ENCODE assay signal across 9 cellular contexts in the genomic region with DNA sequence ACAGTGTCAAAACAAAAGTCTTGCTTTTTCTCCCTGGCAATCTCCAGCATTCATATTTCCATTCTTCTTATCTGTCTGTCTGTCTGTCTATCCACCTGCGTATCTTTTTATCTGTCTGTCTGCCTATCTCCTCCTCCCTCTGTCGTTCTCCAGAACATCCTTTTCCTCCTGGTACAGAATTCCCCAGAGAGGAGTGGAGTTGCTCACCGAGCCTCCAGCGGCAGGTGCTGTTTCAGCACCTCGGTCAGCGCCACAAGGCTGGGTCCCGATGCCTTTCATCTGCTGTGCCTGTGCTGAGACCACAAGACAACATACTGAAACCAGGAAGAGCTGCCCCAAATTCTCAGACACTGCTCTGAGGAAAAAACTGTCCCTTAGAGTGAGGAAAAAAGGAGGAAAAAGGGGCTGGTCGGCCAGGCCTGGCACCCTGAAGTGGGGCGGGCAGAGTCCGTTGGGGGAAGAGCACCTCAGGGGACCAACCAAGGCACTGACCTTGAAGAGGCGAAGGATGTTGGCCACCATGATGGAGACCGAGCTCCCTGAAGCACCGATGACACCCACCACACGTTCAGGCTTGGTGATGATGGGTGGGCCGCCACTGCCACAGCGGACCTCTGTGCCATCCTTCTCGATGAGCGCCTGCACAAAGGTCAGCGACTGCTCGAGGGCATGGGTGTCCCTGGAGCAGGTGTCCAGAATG. TPM values are rescaled to one million over a fixed set of nuclear protein-coding genes. Genes with fewer than 3 reads are reported as not detected.
A peak's percentile ranks its signal among the peaks of the same experiment; 100 is the strongest.
DNase-seq lines count a peak whose midpoint lies in the region; ATAC-seq and TF ChIP-seq lines count a peak whose summit lies in the region.
"Had no signal": no experiment of that assay in that cellular context is flagged by ENCODE, and none has a peak within 500 bp of the region (broad histone marks: within the 10 kb centered on the region; RNA-seq: fewer than 3 reads in every experiment).

No MANE protein-coding gene starts in this region.

- H2BK15ac ChIP-seq in IMR-90 (ENCODE audit: low read depth, low read length) = no peak overlapping the region

- H3K9me3 Mint-ChIP-seq in Calu3 (ENCODE audit: low read depth, unreplicated experiment) = no peaks in the 10 kb centered on the region

- no peak overlapping the region for H4K8ac ChIP-seq in IMR-90 (ENCODE audit: low read depth in 2 of 2, low read length in 2 of 2)

- no peaks in the 10 kb centered on the region for H4K20me1 ChIP-seq in IMR-90 (ENCODE audit: insufficient read depth, low read length)

- POLR2A ChIA-PET in IMR-90 (lab: Charles Lee; ENCODE audit: unreplicated experiment) = no interaction called here

- no peak overlapping the region for H3K27ac ChIP-seq in IMR-90 (ENCODE audit: insufficient read depth, low read length)
- H3K27ac ChIP-seq: thoracic aorta had no signal

- H3K4ac ChIP-seq in IMR-90 (ENCODE audit: low read depth, low read length) = no peak overlapping the region

- TF ChIP-seq CTCF in Calu3 (IDR thresholded peaks at IDR 0.05; ENCODE audit: unreplicated experiment) (no peak), IMR-90 (conservative IDR thresholded peaks at IDR 0.05; ENCODE audit: low read depth, low read length) (no peak)

- 58% methylated on average over 14 of the region's 20 CpGs; no CpG with 5 or more reads in 1 of the 2 experiments for WGBS in IMR-90 (ENCODE audit: extremely low coverage in 2 of 2, insufficient read length in 1 of 2), 2 experiments

- H3K79me1 ChIP-seq in IMR-90 (ENCODE audit: low read depth in 1 of 2, low read length in 2 of 2) = no peaks in the 10 kb centered on the region

- H2BK120ac ChIP-seq in IMR-90 (ENCODE audit: low read depth, low read length) = no peak overlapping the region

- BruUV-seq in Calu3 (replicated peaks; lab: Mats Ljungman, UMichigan) (no TSS peak), IMR-90 (replicated peaks; lab: Mats Ljungman, UMichigan) (no TSS peak)

- intact Hi-C loops in Calu3 (cut with micrococcal nuclease; ENCODE audit: unreplicated experiment) = no loop called here
- intact Hi-C loops in IMR-90 (cut with micrococcal nuclease) = no loop called here

- no peak overlapping the region for H3K9ac ChIP-seq in IMR-90 (ENCODE audit: low read depth, low read length)

- no peak overlapping the region for H2BK20ac ChIP-seq in IMR-90 (ENCODE audit: low read depth, low read length)

- no peak for TF ChIP-seq RAD21 in IMR-90 (IDR thresholded peaks at IDR 0.05; ENCODE audit: low read length)

- CTCF ChIA-PET in Calu3 (lab: Charles Lee) (no interaction called here), IMR-90 (lab: Yijun Ruan, JAX) (no interaction called here)

- no peak overlapping the region for H3K56ac ChIP-seq in IMR-90 (ENCODE audit: extremely low read depth, insufficient read depth, low read length)

- peaks cover 98% of the 10 kb centered on the region for H3K27me3 Mint-ChIP-seq in Calu3 (ENCODE audit: unreplicated experiment)

- H3K27ac Mint-ChIP-seq in Calu3 (ENCODE audit: unreplicated experiment) = no peak overlapping the region

- H2AK5ac ChIP-seq in IMR-90 (ENCODE audit: low read depth, low read length) = no peak overlapping the region

- H4K5ac ChIP-seq in IMR-90 (ENCODE audit: low read depth, low read length) = no peak overlapping the region

- no peak overlapping the region for H3K23ac ChIP-seq in IMR-90 (ENCODE audit: low read depth, low read length)

- TF ChIP-seq POLR2A in IMR-90 (IDR thresholded peaks at IDR 0.05; ENCODE audit: low read depth, low read length) = no peak

- H3K4me2 ChIP-seq in IMR-90 (ENCODE audit: low read depth, low read length) = no peak overlapping the region

- H3K4me1 ChIP-seq in IMR-90 (ENCODE audit: control insufficient read depth, insufficient read depth, low read length) = no peaks in the 10 kb centered on the region

- peaks cover 37% of the 10 kb centered on the region for H3K27me3 ChIP-seq in IMR-90 (ENCODE audit: control insufficient read depth, insufficient read depth, low read length)

- H2BK5ac ChIP-seq in IMR-90 (ENCODE audit: low read depth, low read length, poor library complexity, severe bottlenecking) = no peak overlapping the region

- in situ Hi-C loops in IMR-90 (cut with MboI; ENCODE audit: low sequenced_read_pairs) = no loop called here

- DNase-seq in Calu3 (peak; percentile 77), IMR-90 (peak; percentile 23), iPS-NIHi11 (ENCODE audit: low spot score) (peak; percentile 85), cortex of kidney (lab: John Stamatoyannopoulos, UW) (no peak), CD1c-positive myeloid dendritic cell (ENCODE audit: extremely low spot score) (no peak)
- DNase-seq in activated CD4-positive, alpha-beta T cell treated with anti-CD3 and anti-CD28 coated beads, Interleukin-2, amount 50 U/mL, for 48 hours = peak; percentile 32 to 37

- dilution Hi-C loops in IMR-90 (cut with HindIII; ENCODE audit: low sequenced_read_pairs, unreplicated experiment) = no loop called here

- no peak overlapping the region for H2AFZ ChIP-seq in IMR-90 (replicated peaks; ENCODE audit: low read length, poor library complexity)

- ATAC-seq in IMR-90 (ENCODE audit: low read depth) (peak; percentile 71; the same call in 1 of the 2 replicates), HG02798 (IDR thresholded peaks at IDR 0.05; ENCODE audit: poor library complexity, unreplicated experiment) (no peak), HG02571 (IDR thresholded peaks at IDR 0.05; ENCODE audit: unreplicated experiment) (no peak)

- no peak overlapping the region for H2AK9ac ChIP-seq in IMR-90 (replicated peaks; ENCODE audit: low read depth, low read length, poor library complexity)

- no peaks in the 10 kb centered on the region for H3K9me3 ChIP-seq in IMR-90 (ENCODE audit: control insufficient read depth, insufficient read depth, low read length)
- H3K9me3 ChIP-seq: thoracic aorta had no signal

- no peak overlapping the region for H4K91ac ChIP-seq in IMR-90 (ENCODE audit: insufficient read depth, low read depth, low read length)

- H3K14ac ChIP-seq in IMR-90 (replicated peaks; ENCODE audit: low read depth, low read length) = no peak overlapping the region

- no peaks in the 10 kb centered on the region for H3K9me1 ChIP-seq in IMR-90 (ENCODE audit: insufficient read depth, low read length)

- H3K4me3 ChIP-seq in IMR-90 (ENCODE audit: insufficient read depth, low read depth, low read length) = no peak overlapping the region
- H3K4me3 ChIP-seq: thoracic aorta had no signal

- no peaks in the 10 kb centered on the region for H3K4me1 Mint-ChIP-seq in Calu3 (ENCODE audit: low read depth, unreplicated experiment)

- H3K36me3 ChIP-seq in IMR-90 (ENCODE audit: control insufficient read depth, insufficient read depth, low read length) = no peaks in the 10 kb centered on the region
- H3K36me3 ChIP-seq: thoracic aorta had no signal

- H3K4me3 Mint-ChIP-seq in Calu3 (ENCODE audit: low read depth, unreplicated experiment) = no peak overlapping the region

- no peaks in the 10 kb centered on the region for H3K36me3 Mint-ChIP-seq in Calu3 (ENCODE audit: insufficient read depth, unreplicated experiment)

- no peak overlapping the region for H3K18ac ChIP-seq in IMR-90 (ENCODE audit: low read depth, low read length)

TF ChIP-seq in IMR-90, 13 proteins besides CTCF, POLR2A, EP300 and RAD21:
- TF ChIP-seq MAFK (IDR thresholded peaks at IDR 0.05; ENCODE audit: low read depth, low read length) (no peak), RCOR1 (IDR thresholded peaks at IDR 0.05; ENCODE audit: insufficient replicate concordance, low read length) (peak; percentile 86), NFE2L2 (IDR thresholded peaks at IDR 0.05; ENCODE audit: low read depth, low read length) (no peak)

RNA-seq across cellular contexts. Expression of gene GRM4, which starts 13.3 kb away (rescaled TPM):
- total RNA-seq in Calu3 (2022) (not detected in 2 replicates), IMR-90 (2012; rRNA removed) (not detected in 2 replicates)
- 0.02 and 0.03 TPM in 2 replicates for polyA plus RNA-seq in IMR-90 (2012; rRNA removed)
- polyA plus RNA-seq in IMR-90 (2012; cell fraction: cytosol; rRNA removed) = 0.01 and 0.10 TPM in 2 replicates
- polyA plus RNA-seq in IMR-90 (2012; cell fraction: nucleus; rRNA removed; ENCODE audit: low replicate concordance) = 0.06 and 0.17 TPM in 2 replicates
- total RNA-seq: thoracic aorta had no signal

Comparison
In these comparisons a context has a peak if more than half of its experiments do, and no peak if none do; other contexts are left out.
1. DNase-seq: peak in Calu3 (single experiment), IMR-90 (single experiment), activated CD4-positive, alpha-beta T cell treated with anti-CD3 and anti-CD28 coated beads, Interleukin-2, amount 50 U/mL, for 48 hours (2 of 2) and iPS-NIHi11 (single experiment); none in cortex of kidney (single experiment) and CD1c-positive myeloid dendritic cell (single experiment).